ENCODE assay signal across 8 cellular contexts in genomic region chr1:150235436-150235851, GRCh38. TPM values are rescaled to one million over a fixed set of nuclear protein-coding genes. Genes with fewer than 3 reads are reported as not detected.
DNase-seq lines count a peak whose midpoint lies in the region; ATAC-seq, FAIRE-seq and TF ChIP-seq lines count a peak whose summit lies in the region.

No MANE protein-coding gene starts in this region.

- peak; percentile 10 for ATAC-seq in esophagus mucosa
- peak; percentile 5 to 10 (median 8) for ATAC-seq in pancreas
- ATAC-seq in HG03521 (IDR thresholded peaks at IDR 0.05; ENCODE audit: unreplicated experiment) = no peak

- H3K4me3 ChIP-seq in SJCRH30 (peak overlapping the region; percentile 77), pancreas (peak overlapping the region; percentile 26 to 70 (median 54))

- FAIRE-seq in pancreas (lab: Jason Lieb, UNC) = no peak
- no peak for FAIRE-seq in H54 (lab: Jason Lieb, UNC)

- intact Hi-C loops in pancreas (cut with DNase I) = no loop called here

- H3K27ac ChIP-seq in SJCRH30 (peak overlapping the region; percentile 86), pancreas (peak overlapping the region; percentile 71 to 92 (median 84))

- peak; percentile 33 for DNase-seq in activated naive CD4-positive, alpha-beta T cell treated with Interleukin-2 at 50 U/mL for 16 hours
- no peak for DNase-seq in activated naive CD4-positive, alpha-beta T cell treated with anti-CD3 and anti-CD28 coated beads, Interleukin-2, amount 50 U/mL, for 16 hours
- DNase-seq in SJCRH30 (no peak), pancreas (peak in 2 of 6 donors; percentile 22 to 41), H54 (ENCODE audit: insufficient read length, low spot score) (no peak), NCI-H446 (lab: John Stamatoyannopoulos, UW) (no peak)

- peaks cover 9% of the 10 kb centered on the region for H3K36me3 ChIP-seq in SJCRH30
- no peaks in the 10 kb centered on the region for H3K36me3 ChIP-seq in pancreas

- 0 to 1% methylated on average over 10 to 14 of the region's 14 CpGs for WGBS in pancreas, 2 donors

- no peaks in the 10 kb centered on the region for H3K9me3 ChIP-seq in SJCRH30 (replicated peaks)
- no peaks in the 10 kb centered on the region for H3K9me3 ChIP-seq in pancreas

- no peak for TF ChIP-seq POLR2A in H54 (IDR thresholded peaks at IDR 0.05; ENCODE audit: low read depth, low read length)

- H3K4me1 ChIP-seq in SJCRH30 (no peaks in the 10 kb centered on the region), pancreas (peaks cover 0 to 4% (median 3%) of the 10 kb centered on the region in 3 donors)

- no peaks in the 10 kb centered on the region for H3K27me3 ChIP-seq in SJCRH30
- H3K27me3 ChIP-seq in pancreas = no peaks in the 10 kb centered on the region

- no peak for TF ChIP-seq CTCF in pancreas (IDR thresholded peaks at IDR 0.05)

RNA-seq across cellular contexts. Expression of gene ANP32E, which starts 0.5 kb away (rescaled TPM):
- 85.9 and 92.1 TPM in 2 replicates for total RNA-seq in SJCRH30 (2014; rRNA removed; shearing (Covaris generic))
- 15.1 TPM for total RNA-seq in esophagus mucosa
- 10 to 100 TPM in 3 of 6 donors, 1 to 10 TPM in 3; 4.8 to 10.7 (median 8.2) TPM for total RNA-seq in pancreas
- 10 to 100 TPM in 1 of 2 donors, 1 to 10 TPM in 1; 7.1 to 15.3 TPM for polyA plus RNA-seq in pancreas

RNA-seq across cellular contexts. Expression of gene CA14, which starts 22.1 kb away (rescaled TPM):
- total RNA-seq in SJCRH30 (2014; rRNA removed; shearing (Covaris generic)) = 3.9 and 4.7 TPM in 2 replicates
- 0.28 TPM for total RNA-seq in esophagus mucosa
- under 1 TPM in 1 of 6 donors, not detected in 5; 0.19 TPM for total RNA-seq in pancreas
- under 1 TPM; 0.14 to 0.19 TPM for polyA plus RNA-seq in pancreas

RNA-seq across cellular contexts. Expression of gene APH1A, which starts 33.4 kb away (rescaled TPM):
- total RNA-seq in SJCRH30 (2014; rRNA removed; shearing (Covaris generic)) = 93.6 and 95.6 TPM in 2 replicates
- 113 TPM for total RNA-seq in esophagus mucosa
- total RNA-seq in pancreas = 10 to 100 TPM; 43.8 to 71.2 (median 56.6) TPM
- 10 to 100 TPM; 59.8 to 78.0 TPM for polyA plus RNA-seq in pancreas

RNA-seq across cellular contexts. Expression of gene C1orf54, which starts 37.1 kb away (rescaled TPM):
- total RNA-seq in SJCRH30 (2014; rRNA removed; shearing (Covaris generic)) = 1.3 and 2.0 TPM in 2 replicates
- total RNA-seq in esophagus mucosa (4.5 TPM), pancreas (1 to 10 TPM in 4 of 6 donors, under 1 TPM in 2; 0.69 to 4.8 (median 2.0) TPM)
- 1 to 10 TPM; 5.3 to 5.8 TPM for polyA plus RNA-seq in pancreas

RNA-seq across cellular contexts. Expression of gene CIART, which starts 46.9 kb away (rescaled TPM):
- not detected in 2 replicates for total RNA-seq in SJCRH30 (2014; rRNA removed; shearing (Covaris generic))
- total RNA-seq in esophagus mucosa = 3.1 TPM
- 1 to 10 TPM in 5 of 6 donors, under 1 TPM in 1; 0.87 to 2.3 (median 1.5) TPM for total RNA-seq in pancreas
- polyA plus RNA-seq in pancreas = 1 to 10 TPM; 1.7 to 5.6 TPM
